Comparison of ENCODE assay signal across 15 cellular contexts in genomic region chr11:77115181-77115611, GRCh38. TPM values are rescaled to one million over a fixed set of nuclear protein-coding genes. Genes with fewer than 3 reads are reported as not detected.
DNase-seq lines count a peak whose midpoint lies in the region; ATAC-seq and TF ChIP-seq lines count a peak whose summit lies in the region.
"Had no signal": no experiment of that assay in that cellular context is flagged by ENCODE, and none has a peak within 500 bp of the region (broad histone marks: within the 10 kb centered on the region; RNA-seq: fewer than 3 reads in every experiment).

No MANE protein-coding gene starts in this region.

- no peak overlapping the region for H3K27ac Mint-ChIP-seq in activated T-helper 17 cell treated with anti-CD3 and anti-CD28 coated beads, Interleukin-2, amount 50 U/mL, for 72 hours
- H3K27ac Mint-ChIP-seq: activated CD4-positive, alpha-beta T cell treated with anti-CD3 and anti-CD28 coated beads for 36 hours had no signal

- H3K4me3 Mint-ChIP-seq in activated T-helper 17 cell treated with anti-CD3 and anti-CD28 coated beads, Interleukin-2, amount 50 U/mL, for 72 hours, result no peak overlapping the region
- H3K4me3 Mint-ChIP-seq: activated CD4-positive, alpha-beta T cell treated with anti-CD3 and anti-CD28 coated beads for 36 hours had no signal

- ATAC-seq in activated T-helper 17 cell treated with anti-CD3 and anti-CD28 coated beads, Interleukin-2, amount 50 U/mL, for 72 hours (replicated peaks), result no peak
- ATAC-seq in HG02763 (IDR thresholded peaks at IDR 0.05; ENCODE audit: unreplicated experiment), result no peak
- ATAC-seq: activated CD4-positive, alpha-beta T cell treated with anti-CD3 and anti-CD28 coated beads for 36 hours had no signal

- no peaks in the 10 kb centered on the region for H3K4me1 Mint-ChIP-seq in activated T-helper 17 cell treated with anti-CD3 and anti-CD28 coated beads, Interleukin-2, amount 50 U/mL, for 72 hours

- H3K4me3 ChIP-seq in BE2C (ENCODE audit: low read depth, low read length) (no peak overlapping the region), WERI-Rb-1 (ENCODE audit: low read depth, low read length) (no peak overlapping the region), iPS DF 6.9 (ENCODE audit: low read length) (no peak overlapping the region), lower leg skin (ENCODE audit: low read depth, poor library complexity, severe bottlenecking) (no peak overlapping the region)
- H3K4me3 ChIP-seq: thoracic aorta had no signal

- H3K9me3 Mint-ChIP-seq in activated T-helper 17 cell treated with anti-CD3 and anti-CD28 coated beads, Interleukin-2, amount 50 U/mL, for 72 hours, result no peaks in the 10 kb centered on the region

- intact Hi-C loops in posterior vena cava (cut with DNase I), result no loop called here
- intact Hi-C loops in lower leg skin (cut with DNase I; ENCODE audit: low total_unique reads), result no loop called here

- CTCF ChIA-PET in HEK293T (lab: Yijun Ruan, JAX), result interaction anchor here (1.3 to 1.6 kb wide), 2 partner anchors 12 to 23 kb away, joined by 5 to 7 read pairs; no protein-coding TSS in a partner anchor

- H3K27me3 Mint-ChIP-seq in activated T-helper 17 cell treated with anti-CD3 and anti-CD28 coated beads, Interleukin-2, amount 50 U/mL, for 72 hours, result no peaks in the 10 kb centered on the region
- H3K27me3 Mint-ChIP-seq: activated CD4-positive, alpha-beta T cell treated with anti-CD3 and anti-CD28 coated beads for 36 hours had no signal

- no peaks in the 10 kb centered on the region for H3K36me3 Mint-ChIP-seq in activated T-helper 17 cell treated with anti-CD3 and anti-CD28 coated beads, Interleukin-2, amount 50 U/mL, for 72 hours (ENCODE audit: low read depth)

- no peak overlapping the region for H3K27ac ChIP-seq in WERI-Rb-1
- H3K27ac ChIP-seq in iPS DF 6.9 (ENCODE audit: low read length), result no peak overlapping the region
- H3K27ac ChIP-seq: parathyroid adenoma, RWPE1, thoracic aorta had no signal

- H3K27me3 ChIP-seq in BE2C (no peaks in the 10 kb centered on the region), WERI-Rb-1 (ENCODE audit: insufficient read depth, low read depth, severe bottlenecking) (no peaks in the 10 kb centered on the region), iPS DF 6.9 (ENCODE audit: control insufficient read depth, insufficient read depth, low read length) (no peaks in the 10 kb centered on the region)

- H3K36me3 ChIP-seq in BE2C (no peaks in the 10 kb centered on the region), WERI-Rb-1 (no peaks in the 10 kb centered on the region), iPS DF 6.9 (ENCODE audit: control insufficient read depth, insufficient read depth, low read length) (no peaks in the 10 kb centered on the region)

- TF ChIP-seq CTCF in BE2C (IDR thresholded peaks at IDR 0.05; ENCODE audit: low read depth, low read length) (peak; percentile 35; the same call in 1 of the 2 replicates), WERI-Rb-1 (IDR thresholded peaks at IDR 0.05; ENCODE audit: low read depth, low read length) (peak; percentile 59), lower leg skin (IDR thresholded peaks at IDR 0.05) (no peak)

- WGBS in iPS DF 6.9 (ENCODE audit: insufficient coverage, insufficient read length), result no CpG with 5 or more reads among the region's 16 CpGs
- WGBS in lower leg skin, 2 donors, result 97% methylated on average over 16 of the region's 16 CpGs

- no peaks in the 10 kb centered on the region for H3K4me1 ChIP-seq in BE2C
- 0 out of 2 replicates have a peak, but pooled peaks cover 1% of the 10 kb centered on the region for H3K4me1 ChIP-seq in iPS DF 6.9 (ENCODE audit: control insufficient read depth, insufficient read depth, low read length)
- H3K4me1 ChIP-seq: parathyroid adenoma had no signal

- no peak for TF ChIP-seq POLR2A in lower leg skin (IDR thresholded peaks at IDR 0.05)

- POLR2A ChIA-PET in HEK293T (lab: Yijun Ruan, JAX), result no interaction called here

- DNase-seq in BE2C, result no peak
- DNase-seq in HEK293T (ENCODE audit: extremely low spot score), result peak; percentile 54
- DNase-seq in WERI-Rb-1, result no peak
- peak; percentile 9 for DNase-seq in iPS DF 6.9 (ENCODE audit: low read depth, low spot score)
- DNase-seq in posterior vena cava (ENCODE audit: low spot score), result no peak
- DNase-seq in lower leg skin (ENCODE audit: low spot score in 2 of 2), result no peak
- DNase-seq: activated CD4-positive, alpha-beta T cell treated with anti-CD3 and anti-CD28 coated beads for 36 hours; activated naive CD4-positive, alpha-beta T cell; Calu3; foreskin melanocyte had no signal

- H3K9me3 ChIP-seq in BE2C (no peaks in the 10 kb centered on the region; the same call in 1 of the 2 replicates), WERI-Rb-1 (ENCODE audit: severe bottlenecking) (no peaks in the 10 kb centered on the region), iPS DF 6.9 (ENCODE audit: control insufficient read depth, insufficient read depth, low read length) (no peaks in the 10 kb centered on the region)
- H3K9me3 ChIP-seq: thoracic aorta had no signal

TF ChIP-seq in HEK293T, 16 proteins besides CTCF, POLR2A, EP300 and RAD21:
- TF ChIP-seq FOXM1 (IDR thresholded peaks at IDR 0.05; ENCODE audit: borderline replicate concordance) (no peak), FOXA1 (IDR thresholded peaks at IDR 0.05) (no peak), L3MBTL2 (conservative IDR thresholded peaks at IDR 0.05) (no peak), ZNF384 (IDR thresholded peaks at IDR 0.05) (no peak), CTBP1 (IDR thresholded peaks at IDR 0.05; ENCODE audit: borderline replicate concordance) (no peak), BHLHE40 (IDR thresholded peaks at IDR 0.05; ENCODE audit: borderline replicate concordance) (no peak), PKNOX1 (IDR thresholded peaks at IDR 0.05) (no peak)

RNA-seq across cellular contexts. Expression of gene OMP, which starts 12.6 kb away (rescaled TPM):
- polyA plus RNA-seq in BE2C (2012; ENCODE audit: insufficient read depth, insufficient read length, low read depth), result 0.94 TPM
- total RNA-seq in posterior vena cava (under 1 TPM in 1 of 2 donors, not detected in 1; 0.76 TPM), lower leg skin (not detected)
- total RNA-seq in activated T-helper 17 cell treated with anti-CD3 and anti-CD28 coated beads, Interleukin-2, amount 50 U/mL, for 72 hours, result not detected
- total RNA-seq: activated CD4-positive, alpha-beta T cell treated with anti-CD3 and anti-CD28 coated beads for 36 hours; thoracic aorta had no signal

RNA-seq across cellular contexts. Expression of gene MYO7A, which starts 12.8 kb away (rescaled TPM):
- 0.36 TPM for polyA plus RNA-seq in BE2C (2012; ENCODE audit: insufficient read depth, insufficient read length, low read depth)
- 10 to 100 TPM; 12.2 to 17.3 TPM for total RNA-seq in posterior vena cava
- 1 to 10 TPM in 1 of 2 donors, under 1 TPM in 1; 0.95 to 4.0 TPM for total RNA-seq in activated T-helper 17 cell treated with anti-CD3 and anti-CD28 coated beads, Interleukin-2, amount 50 U/mL, for 72 hours
- total RNA-seq in lower leg skin, result 1 to 10 TPM in 3 of 4 donors, under 1 TPM in 1; 0.69 to 2.1 (median 1.4) TPM

RNA-seq across cellular contexts. Expression of gene CAPN5, which starts 48.4 kb away (rescaled TPM):
- 13.2 TPM for polyA plus RNA-seq in BE2C (2012; ENCODE audit: insufficient read depth, insufficient read length, low read depth)
- total RNA-seq in posterior vena cava (10 to 100 TPM; 14.4 to 23.4 TPM), lower leg skin (1 to 10 TPM in 3 of 4 donors, under 1 TPM in 1; 0.38 to 1.9 (median 1.2) TPM)
- total RNA-seq in activated T-helper 17 cell treated with anti-CD3 and anti-CD28 coated beads, Interleukin-2, amount 50 U/mL, for 72 hours, result under 1 TPM; 0.19 to 0.93 TPM

Comparison
In these comparisons a context has a peak if more than half of its experiments do, and no peak if none do; other contexts are left out.
1. DNase-seq: peak in HEK293T (single experiment) and iPS DF 6.9 (single experiment); none in BE2C (single experiment), WERI-Rb-1 (single experiment), posterior vena cava (single experiment) and lower leg skin (0 of 2).
2. CTCF ChIP-seq: peak in BE2C (single experiment) and WERI-Rb-1 (single experiment); none in lower leg skin (0 of 3).
3. RNA of gene CAPN5, which starts 48.4 kb away (total RNA-seq): 14.4 to 23.4 TPM in posterior vena cava; 0.38 to 1.9 TPM in lower leg skin and 0.19 to 0.93 TPM in activated T-helper 17 cell treated with anti-CD3 and anti-CD28 coated beads, Interleukin-2, amount 50 U/mL, for 72 hours; every median in the first group is over 4 times any median in the second.